Comparison of ENCODE assay signal across 1 cellular context in the genomic region with DNA sequence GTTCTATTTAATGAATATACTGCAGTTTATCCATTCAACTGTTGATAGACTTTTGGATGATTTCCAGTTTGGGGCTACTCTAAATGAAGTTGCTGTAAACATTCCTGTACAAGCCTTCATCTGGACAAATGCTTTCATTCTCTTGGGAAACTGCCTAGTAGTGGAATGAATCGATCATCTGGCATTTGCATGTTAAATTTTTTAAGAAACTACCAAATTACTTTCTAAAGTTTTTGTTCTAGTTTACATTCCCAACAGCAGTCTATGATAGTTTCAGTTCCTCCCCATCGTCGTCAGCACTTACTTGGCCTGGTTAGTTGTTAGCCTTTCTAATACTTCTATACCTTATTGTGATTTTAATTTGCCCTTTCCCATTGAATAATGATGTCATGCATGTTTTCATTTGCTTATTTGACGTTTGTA.
TF ChIP-seq lines count a peak whose summit lies in the region.

No MANE protein-coding gene starts in this region.

TF ChIP-seq in GM12878, 131 proteins besides CTCF, POLR2A, EP300 and RAD21 (continued from another document and continues in another):
- TF ChIP-seq, protein P1, sequence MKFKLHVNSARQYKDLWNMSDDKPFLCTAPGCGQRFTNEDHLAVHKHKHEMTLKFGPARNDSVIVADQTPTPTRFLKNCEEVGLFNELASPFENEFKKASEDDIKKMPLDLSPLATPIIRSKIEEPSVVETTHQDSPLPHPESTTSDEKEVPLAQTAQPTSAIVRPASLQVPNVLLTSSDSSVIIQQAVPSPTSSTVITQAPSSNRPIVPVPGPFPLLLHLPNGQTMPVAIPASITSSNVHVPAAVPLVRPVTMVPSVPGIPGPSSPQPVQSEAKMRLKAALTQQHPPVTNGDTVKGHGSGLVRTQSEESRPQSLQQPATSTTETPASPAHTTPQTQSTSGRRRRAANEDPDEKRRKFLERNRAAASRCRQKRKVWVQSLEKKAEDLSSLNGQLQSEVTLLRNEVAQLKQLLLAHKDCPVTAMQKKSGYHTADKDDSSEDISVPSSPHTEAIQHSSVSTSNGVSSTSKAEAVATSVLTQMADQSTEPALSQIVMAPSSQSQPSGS (IDR thresholded peaks at IDR 0.05; ENCODE audit: low read length) = peak; percentile 29; the same call in 1 of the 2 replicates
- no peak for TF ChIP-seq CEBPB (IDR thresholded peaks at IDR 0.05; ENCODE audit: borderline replicate concordance in 1 of 2, low read depth in 2 of 2, low read length in 2 of 2)
- no peak for TF ChIP-seq RCOR1 (conservative IDR thresholded peaks at IDR 0.05; ENCODE audit: low read depth, low read length)
- peak; percentile 86 for TF ChIP-seq MTA2 (IDR thresholded peaks at IDR 0.05; ENCODE audit: low read depth)
- TF ChIP-seq, protein P2, sequence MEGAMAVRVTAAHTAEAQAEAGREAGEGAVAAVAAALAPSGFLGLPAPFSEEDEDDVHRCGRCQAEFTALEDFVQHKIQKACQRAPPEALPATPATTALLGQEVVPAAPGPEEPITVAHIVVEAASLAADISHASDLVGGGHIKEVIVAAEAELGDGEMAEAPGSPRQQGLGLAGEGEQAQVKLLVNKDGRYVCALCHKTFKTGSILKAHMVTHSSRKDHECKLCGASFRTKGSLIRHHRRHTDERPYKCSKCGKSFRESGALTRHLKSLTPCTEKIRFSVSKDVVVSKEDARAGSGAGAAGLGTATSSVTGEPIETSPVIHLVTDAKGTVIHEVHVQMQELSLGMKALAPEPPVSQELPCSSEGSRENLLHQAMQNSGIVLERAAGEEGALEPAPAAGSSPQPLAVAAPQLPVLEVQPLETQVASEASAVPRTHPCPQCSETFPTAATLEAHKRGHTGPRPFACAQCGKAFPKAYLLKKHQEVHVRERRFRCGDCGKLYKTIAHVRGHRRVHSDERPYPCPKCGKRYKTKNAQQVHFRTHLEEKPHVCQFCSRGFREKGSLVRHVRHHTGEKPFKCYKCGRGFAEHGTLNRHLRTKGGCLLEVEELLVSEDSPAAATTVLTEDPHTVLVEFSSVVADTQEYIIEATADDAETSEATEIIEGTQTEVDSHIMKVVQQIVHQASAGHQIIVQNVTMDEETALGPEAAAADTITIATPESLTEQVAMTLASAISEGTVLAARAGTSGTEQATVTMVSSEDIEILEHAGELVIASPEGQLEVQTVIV (IDR thresholded peaks at IDR 0.05; ENCODE audit: borderline replicate concordance, partially characterized antibody) = no peak
- no peak for TF ChIP-seq TAF1 (IDR thresholded peaks at IDR 0.05; ENCODE audit: borderline replicate concordance, low read depth, low read length)
- TF ChIP-seq, protein P3, sequence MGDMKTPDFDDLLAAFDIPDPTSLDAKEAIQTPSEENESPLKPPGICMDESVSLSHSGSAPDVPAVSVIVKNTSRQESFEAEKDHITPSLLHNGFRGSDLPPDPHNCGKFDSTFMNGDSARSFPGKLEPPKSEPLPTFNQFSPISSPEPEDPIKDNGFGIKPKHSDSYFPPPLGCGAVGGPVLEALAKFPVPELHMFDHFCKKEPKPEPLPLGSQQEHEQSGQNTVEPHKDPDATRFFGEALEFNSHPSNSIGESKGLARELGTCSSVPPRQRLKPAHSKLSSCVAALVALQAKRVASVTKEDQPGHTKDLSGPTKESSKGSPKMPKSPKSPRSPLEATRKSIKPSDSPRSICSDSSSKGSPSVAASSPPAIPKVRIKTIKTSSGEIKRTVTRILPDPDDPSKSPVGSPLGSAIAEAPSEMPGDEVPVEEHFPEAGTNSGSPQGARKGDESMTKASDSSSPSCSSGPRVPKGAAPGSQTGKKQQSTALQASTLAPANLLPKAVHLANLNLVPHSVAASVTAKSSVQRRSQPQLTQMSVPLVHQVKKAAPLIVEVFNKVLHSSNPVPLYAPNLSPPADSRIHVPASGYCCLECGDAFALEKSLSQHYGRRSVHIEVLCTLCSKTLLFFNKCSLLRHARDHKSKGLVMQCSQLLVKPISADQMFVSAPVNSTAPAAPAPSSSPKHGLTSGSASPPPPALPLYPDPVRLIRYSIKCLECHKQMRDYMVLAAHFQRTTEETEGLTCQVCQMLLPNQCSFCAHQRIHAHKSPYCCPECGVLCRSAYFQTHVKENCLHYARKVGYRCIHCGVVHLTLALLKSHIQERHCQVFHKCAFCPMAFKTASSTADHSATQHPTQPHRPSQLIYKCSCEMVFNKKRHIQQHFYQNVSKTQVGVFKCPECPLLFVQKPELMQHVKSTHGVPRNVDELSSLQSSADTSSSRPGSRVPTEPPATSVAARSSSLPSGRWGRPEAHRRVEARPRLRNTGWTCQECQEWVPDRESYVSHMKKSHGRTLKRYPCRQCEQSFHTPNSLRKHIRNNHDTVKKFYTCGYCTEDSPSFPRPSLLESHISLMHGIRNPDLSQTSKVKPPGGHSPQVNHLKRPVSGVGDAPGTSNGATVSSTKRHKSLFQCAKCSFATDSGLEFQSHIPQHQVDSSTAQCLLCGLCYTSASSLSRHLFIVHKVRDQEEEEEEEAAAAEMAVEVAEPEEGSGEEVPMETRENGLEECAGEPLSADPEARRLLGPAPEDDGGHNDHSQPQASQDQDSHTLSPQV (IDR thresholded peaks at IDR 0.05) = no peak; the same call in 1 of the 2 replicates
- no peak for TF ChIP-seq CREB1 (IDR thresholded peaks at IDR 0.05; ENCODE audit: low read depth)
- no peak for TF ChIP-seq TCF7 (IDR thresholded peaks at IDR 0.05; ENCODE audit: borderline replicate concordance)
- TF ChIP-seq ZNF24 (IDR thresholded peaks at IDR 0.05) = 0 out of 2 replicates have a peak, but pooled peaks have one; percentile 14
- no peak for TF ChIP-seq STAT3 (IDR thresholded peaks at IDR 0.05; ENCODE audit: low read depth, low read length)
- TF ChIP-seq MYB (IDR thresholded peaks at IDR 0.05; ENCODE audit: borderline replicate concordance, low read depth, low read length) = no peak
- peak; percentile 73; the same call in 1 of the 2 replicates for TF ChIP-seq IRF4 (IDR thresholded peaks at IDR 0.05; ENCODE audit: low read depth, low read length)
- TF ChIP-seq IKZF2 (IDR thresholded peaks at IDR 0.05) = peak; percentile 62 to 81; a peak in 3 of 4 replicates
- no peak for TF ChIP-seq SMARCA5 (IDR thresholded peaks at IDR 0.05)
- peak; percentile 66; the same call in 1 of the 2 replicates for TF ChIP-seq IKZF1 (conservative IDR thresholded peaks at IDR 0.05)
- TF ChIP-seq YY1 (IDR thresholded peaks at IDR 0.05; ENCODE audit: low read depth, low read length) = no peak
- TF ChIP-seq ZBED1 (IDR thresholded peaks at IDR 0.05; ENCODE audit: borderline replicate concordance) = no peak
- no peak for TF ChIP-seq POLR2AphosphoS2 (IDR thresholded peaks at IDR 0.05; ENCODE audit: low read depth, low read length)
- TF ChIP-seq CBFB (IDR thresholded peaks at IDR 0.05; ENCODE audit: low read depth) = no peak
- TF ChIP-seq GABPA (IDR thresholded peaks at IDR 0.05; ENCODE audit: low read depth) = no peak
- TF ChIP-seq ZNF622 (IDR thresholded peaks at IDR 0.05) = no peak
- no peak for TF ChIP-seq RB1 (IDR thresholded peaks at IDR 0.05; ENCODE audit: borderline replicate concordance)
- no peak for TF ChIP-seq MYC (IDR thresholded peaks at IDR 0.05; ENCODE audit: insufficient read depth, insufficient read length, insufficient replicate concordance, low read length, severe bottlenecking)
- TF ChIP-seq MEF2A (IDR thresholded peaks at IDR 0.05; ENCODE audit: insufficient read depth, low read depth, low read length) = no peak
- TF ChIP-seq HDAC2 (IDR thresholded peaks at IDR 0.05) = no peak
- no peak for TF ChIP-seq NFIC (IDR thresholded peaks at IDR 0.05; ENCODE audit: low read depth, low read length)
- no peak for TF ChIP-seq CHD4 (IDR thresholded peaks at IDR 0.05)
- TF ChIP-seq, protein P4, sequence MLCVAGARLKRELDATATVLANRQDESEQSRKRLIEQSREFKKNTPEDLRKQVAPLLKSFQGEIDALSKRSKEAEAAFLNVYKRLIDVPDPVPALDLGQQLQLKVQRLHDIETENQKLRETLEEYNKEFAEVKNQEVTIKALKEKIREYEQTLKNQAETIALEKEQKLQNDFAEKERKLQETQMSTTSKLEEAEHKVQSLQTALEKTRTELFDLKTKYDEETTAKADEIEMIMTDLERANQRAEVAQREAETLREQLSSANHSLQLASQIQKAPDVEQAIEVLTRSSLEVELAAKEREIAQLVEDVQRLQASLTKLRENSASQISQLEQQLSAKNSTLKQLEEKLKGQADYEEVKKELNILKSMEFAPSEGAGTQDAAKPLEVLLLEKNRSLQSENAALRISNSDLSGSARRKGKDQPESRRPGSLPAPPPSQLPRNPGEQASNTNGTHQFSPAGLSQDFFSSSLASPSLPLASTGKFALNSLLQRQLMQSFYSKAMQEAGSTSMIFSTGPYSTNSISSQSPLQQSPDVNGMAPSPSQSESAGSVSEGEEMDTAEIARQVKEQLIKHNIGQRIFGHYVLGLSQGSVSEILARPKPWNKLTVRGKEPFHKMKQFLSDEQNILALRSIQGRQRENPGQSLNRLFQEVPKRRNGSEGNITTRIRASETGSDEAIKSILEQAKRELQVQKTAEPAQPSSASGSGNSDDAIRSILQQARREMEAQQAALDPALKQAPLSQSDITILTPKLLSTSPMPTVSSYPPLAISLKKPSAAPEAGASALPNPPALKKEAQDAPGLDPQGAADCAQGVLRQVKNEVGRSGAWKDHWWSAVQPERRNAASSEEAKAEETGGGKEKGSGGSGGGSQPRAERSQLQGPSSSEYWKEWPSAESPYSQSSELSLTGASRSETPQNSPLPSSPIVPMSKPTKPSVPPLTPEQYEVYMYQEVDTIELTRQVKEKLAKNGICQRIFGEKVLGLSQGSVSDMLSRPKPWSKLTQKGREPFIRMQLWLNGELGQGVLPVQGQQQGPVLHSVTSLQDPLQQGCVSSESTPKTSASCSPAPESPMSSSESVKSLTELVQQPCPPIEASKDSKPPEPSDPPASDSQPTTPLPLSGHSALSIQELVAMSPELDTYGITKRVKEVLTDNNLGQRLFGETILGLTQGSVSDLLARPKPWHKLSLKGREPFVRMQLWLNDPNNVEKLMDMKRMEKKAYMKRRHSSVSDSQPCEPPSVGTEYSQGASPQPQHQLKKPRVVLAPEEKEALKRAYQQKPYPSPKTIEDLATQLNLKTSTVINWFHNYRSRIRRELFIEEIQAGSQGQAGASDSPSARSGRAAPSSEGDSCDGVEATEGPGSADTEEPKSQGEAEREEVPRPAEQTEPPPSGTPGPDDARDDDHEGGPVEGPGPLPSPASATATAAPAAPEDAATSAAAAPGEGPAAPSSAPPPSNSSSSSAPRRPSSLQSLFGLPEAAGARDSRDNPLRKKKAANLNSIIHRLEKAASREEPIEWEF (IDR thresholded peaks at IDR 0.05; ENCODE audit: insufficient replicate concordance, low read depth, low read length) = peak; percentile 53
- TF ChIP-seq, protein P5, sequence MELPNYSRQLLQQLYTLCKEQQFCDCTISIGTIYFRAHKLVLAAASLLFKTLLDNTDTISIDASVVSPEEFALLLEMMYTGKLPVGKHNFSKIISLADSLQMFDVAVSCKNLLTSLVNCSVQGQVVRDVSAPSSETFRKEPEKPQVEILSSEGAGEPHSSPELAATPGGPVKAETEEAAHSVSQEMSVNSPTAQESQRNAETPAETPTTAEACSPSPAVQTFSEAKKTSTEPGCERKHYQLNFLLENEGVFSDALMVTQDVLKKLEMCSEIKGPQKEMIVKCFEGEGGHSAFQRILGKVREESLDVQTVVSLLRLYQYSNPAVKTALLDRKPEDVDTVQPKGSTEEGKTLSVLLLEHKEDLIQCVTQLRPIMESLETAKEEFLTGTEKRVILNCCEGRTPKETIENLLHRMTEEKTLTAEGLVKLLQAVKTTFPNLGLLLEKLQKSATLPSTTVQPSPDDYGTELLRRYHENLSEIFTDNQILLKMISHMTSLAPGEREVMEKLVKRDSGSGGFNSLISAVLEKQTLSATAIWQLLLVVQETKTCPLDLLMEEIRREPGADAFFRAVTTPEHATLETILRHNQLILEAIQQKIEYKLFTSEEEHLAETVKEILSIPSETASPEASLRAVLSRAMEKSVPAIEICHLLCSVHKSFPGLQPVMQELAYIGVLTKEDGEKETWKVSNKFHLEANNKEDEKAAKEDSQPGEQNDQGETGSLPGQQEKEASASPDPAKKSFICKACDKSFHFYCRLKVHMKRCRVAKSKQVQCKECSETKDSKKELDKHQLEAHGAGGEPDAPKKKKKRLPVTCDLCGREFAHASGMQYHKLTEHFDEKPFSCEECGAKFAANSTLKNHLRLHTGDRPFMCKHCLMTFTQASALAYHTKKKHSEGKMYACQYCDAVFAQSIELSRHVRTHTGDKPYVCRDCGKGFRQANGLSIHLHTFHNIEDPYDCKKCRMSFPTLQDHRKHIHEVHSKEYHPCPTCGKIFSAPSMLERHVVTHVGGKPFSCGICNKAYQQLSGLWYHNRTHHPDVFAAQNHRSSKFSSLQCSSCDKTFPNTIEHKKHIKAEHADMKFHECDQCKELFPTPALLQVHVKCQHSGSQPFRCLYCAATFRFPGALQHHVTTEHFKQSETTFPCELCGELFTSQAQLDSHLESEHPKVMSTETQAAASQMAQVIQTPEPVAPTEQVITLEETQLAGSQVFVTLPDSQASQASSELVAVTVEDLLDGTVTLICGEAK (IDR thresholded peaks at IDR 0.05; ENCODE audit: borderline replicate concordance) = peak; percentile 82; the same call in 1 of the 2 replicates
- TF ChIP-seq ASH2L (IDR thresholded peaks at IDR 0.05; ENCODE audit: borderline replicate concordance, low read depth) = no peak
- TF ChIP-seq CREM (IDR thresholded peaks at IDR 0.05; ENCODE audit: low read depth) = no peak
- no peak for TF ChIP-seq TCF12 (IDR thresholded peaks at IDR 0.05; ENCODE audit: low read depth, low read length)
- no peak for TF ChIP-seq NFXL1 (IDR thresholded peaks at IDR 0.05; ENCODE audit: borderline replicate concordance)
- TF ChIP-seq, protein P6, sequence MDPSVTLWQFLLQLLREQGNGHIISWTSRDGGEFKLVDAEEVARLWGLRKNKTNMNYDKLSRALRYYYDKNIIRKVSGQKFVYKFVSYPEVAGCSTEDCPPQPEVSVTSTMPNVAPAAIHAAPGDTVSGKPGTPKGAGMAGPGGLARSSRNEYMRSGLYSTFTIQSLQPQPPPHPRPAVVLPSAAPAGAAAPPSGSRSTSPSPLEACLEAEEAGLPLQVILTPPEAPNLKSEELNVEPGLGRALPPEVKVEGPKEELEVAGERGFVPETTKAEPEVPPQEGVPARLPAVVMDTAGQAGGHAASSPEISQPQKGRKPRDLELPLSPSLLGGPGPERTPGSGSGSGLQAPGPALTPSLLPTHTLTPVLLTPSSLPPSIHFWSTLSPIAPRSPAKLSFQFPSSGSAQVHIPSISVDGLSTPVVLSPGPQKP (IDR thresholded peaks at IDR 0.05; ENCODE audit: low read depth, low read length) = no peak
- TF ChIP-seq HCFC1 (IDR thresholded peaks at IDR 0.05; ENCODE audit: low read length) = no peak
